ENCODE assay signal across 2 cellular contexts in the genomic region with DNA sequence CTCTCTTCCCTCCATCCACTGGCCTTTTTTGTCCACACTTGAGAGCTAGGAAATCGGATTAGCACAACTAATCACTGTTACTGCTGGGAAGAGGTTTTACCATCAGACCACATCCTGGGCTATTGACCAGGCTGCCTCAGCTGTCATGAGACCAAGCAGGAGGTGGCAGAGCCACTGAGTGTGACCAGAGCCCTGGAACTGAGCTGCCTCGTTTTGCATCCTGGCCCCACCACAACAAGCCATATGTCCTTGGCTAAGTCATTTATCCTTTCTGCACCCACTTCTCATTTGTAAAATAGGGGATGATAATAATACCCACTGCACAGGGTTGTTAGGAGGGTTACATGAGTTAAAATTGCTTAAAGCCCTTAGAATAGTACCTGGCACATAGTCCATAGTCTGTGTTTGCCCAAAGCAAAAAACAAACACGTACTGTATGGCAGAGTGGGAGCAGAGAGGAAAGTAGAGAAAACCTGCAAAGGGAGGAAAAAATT.
TF ChIP-seq lines count a peak whose summit lies in the region.

No MANE protein-coding gene starts in this region.

TF ChIP-seq in IMR-90, 13 proteins besides CTCF, POLR2A, EP300 and RAD21:
- TF ChIP-seq MAFK (IDR thresholded peaks at IDR 0.05; ENCODE audit: low read depth, low read length), result no peak
- TF ChIP-seq MAZ (IDR thresholded peaks at IDR 0.05; ENCODE audit: borderline replicate concordance, low read depth, low read length), result no peak
- TF ChIP-seq CEBPB (IDR thresholded peaks at IDR 0.05; ENCODE audit: low read depth, low read length), result no peak

TF ChIP-seq in GM12878, 131 proteins besides CTCF, POLR2A, EP300 and RAD21:
- no peak for TF ChIP-seq BHLHE40 (IDR thresholded peaks at IDR 0.05; ENCODE audit: borderline replicate concordance in 1 of 2, low read depth in 2 of 2, low read length in 1 of 2)
- no peak for TF ChIP-seq BACH1 (IDR thresholded peaks at IDR 0.05; ENCODE audit: borderline replicate concordance)
- TF ChIP-seq SMAD5 (IDR thresholded peaks at IDR 0.05; ENCODE audit: low read depth), result no peak
- TF ChIP-seq MXI1 (IDR thresholded peaks at IDR 0.05; ENCODE audit: low read depth, low read length), result no peak
- TF ChIP-seq NR2C2 (IDR thresholded peaks at IDR 0.05; ENCODE audit: borderline replicate concordance, control insufficient read depth, insufficient read length, low read depth), result no peak
- no peak for TF ChIP-seq IKZF1 (conservative IDR thresholded peaks at IDR 0.05)
- TF ChIP-seq, protein P1, sequence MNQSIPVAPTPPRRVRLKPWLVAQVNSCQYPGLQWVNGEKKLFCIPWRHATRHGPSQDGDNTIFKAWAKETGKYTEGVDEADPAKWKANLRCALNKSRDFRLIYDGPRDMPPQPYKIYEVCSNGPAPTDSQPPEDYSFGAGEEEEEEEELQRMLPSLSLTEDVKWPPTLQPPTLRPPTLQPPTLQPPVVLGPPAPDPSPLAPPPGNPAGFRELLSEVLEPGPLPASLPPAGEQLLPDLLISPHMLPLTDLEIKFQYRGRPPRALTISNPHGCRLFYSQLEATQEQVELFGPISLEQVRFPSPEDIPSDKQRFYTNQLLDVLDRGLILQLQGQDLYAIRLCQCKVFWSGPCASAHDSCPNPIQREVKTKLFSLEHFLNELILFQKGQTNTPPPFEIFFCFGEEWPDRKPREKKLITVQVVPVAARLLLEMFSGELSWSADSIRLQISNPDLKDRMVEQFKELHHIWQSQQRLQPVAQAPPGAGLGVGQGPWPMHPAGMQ (IDR thresholded peaks at IDR 0.05; ENCODE audit: borderline replicate concordance), result no peak
- TF ChIP-seq SUPT20H (IDR thresholded peaks at IDR 0.05; ENCODE audit: borderline replicate concordance, control insufficient read depth, low read depth, low read length), result no peak
- TF ChIP-seq, protein P2, sequence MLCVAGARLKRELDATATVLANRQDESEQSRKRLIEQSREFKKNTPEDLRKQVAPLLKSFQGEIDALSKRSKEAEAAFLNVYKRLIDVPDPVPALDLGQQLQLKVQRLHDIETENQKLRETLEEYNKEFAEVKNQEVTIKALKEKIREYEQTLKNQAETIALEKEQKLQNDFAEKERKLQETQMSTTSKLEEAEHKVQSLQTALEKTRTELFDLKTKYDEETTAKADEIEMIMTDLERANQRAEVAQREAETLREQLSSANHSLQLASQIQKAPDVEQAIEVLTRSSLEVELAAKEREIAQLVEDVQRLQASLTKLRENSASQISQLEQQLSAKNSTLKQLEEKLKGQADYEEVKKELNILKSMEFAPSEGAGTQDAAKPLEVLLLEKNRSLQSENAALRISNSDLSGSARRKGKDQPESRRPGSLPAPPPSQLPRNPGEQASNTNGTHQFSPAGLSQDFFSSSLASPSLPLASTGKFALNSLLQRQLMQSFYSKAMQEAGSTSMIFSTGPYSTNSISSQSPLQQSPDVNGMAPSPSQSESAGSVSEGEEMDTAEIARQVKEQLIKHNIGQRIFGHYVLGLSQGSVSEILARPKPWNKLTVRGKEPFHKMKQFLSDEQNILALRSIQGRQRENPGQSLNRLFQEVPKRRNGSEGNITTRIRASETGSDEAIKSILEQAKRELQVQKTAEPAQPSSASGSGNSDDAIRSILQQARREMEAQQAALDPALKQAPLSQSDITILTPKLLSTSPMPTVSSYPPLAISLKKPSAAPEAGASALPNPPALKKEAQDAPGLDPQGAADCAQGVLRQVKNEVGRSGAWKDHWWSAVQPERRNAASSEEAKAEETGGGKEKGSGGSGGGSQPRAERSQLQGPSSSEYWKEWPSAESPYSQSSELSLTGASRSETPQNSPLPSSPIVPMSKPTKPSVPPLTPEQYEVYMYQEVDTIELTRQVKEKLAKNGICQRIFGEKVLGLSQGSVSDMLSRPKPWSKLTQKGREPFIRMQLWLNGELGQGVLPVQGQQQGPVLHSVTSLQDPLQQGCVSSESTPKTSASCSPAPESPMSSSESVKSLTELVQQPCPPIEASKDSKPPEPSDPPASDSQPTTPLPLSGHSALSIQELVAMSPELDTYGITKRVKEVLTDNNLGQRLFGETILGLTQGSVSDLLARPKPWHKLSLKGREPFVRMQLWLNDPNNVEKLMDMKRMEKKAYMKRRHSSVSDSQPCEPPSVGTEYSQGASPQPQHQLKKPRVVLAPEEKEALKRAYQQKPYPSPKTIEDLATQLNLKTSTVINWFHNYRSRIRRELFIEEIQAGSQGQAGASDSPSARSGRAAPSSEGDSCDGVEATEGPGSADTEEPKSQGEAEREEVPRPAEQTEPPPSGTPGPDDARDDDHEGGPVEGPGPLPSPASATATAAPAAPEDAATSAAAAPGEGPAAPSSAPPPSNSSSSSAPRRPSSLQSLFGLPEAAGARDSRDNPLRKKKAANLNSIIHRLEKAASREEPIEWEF (IDR thresholded peaks at IDR 0.05; ENCODE audit: insufficient replicate concordance, low read depth, low read length), result no peak
